In the genomic region with DNA sequence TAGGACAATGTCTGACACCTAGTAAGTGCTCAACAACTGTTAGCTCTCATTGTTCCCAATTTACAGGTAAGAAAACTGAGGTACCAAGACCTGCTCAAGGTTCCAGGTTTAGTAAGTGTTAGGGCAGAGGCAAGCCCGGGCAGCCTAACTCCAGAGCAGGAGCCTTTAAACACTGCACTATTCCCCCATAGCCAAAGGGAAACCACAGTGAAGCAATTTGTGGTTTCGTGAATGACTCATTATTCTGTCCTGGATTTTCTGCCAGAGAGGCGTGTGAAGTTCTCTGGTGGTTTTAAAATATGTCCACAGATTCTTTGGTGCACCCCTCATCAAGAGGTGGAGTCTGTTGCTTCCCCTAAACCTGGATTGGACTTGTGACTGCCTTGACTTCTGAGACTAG, we compare ENCODE assay signal across 8 cellular contexts. TPM values are rescaled to one million over a fixed set of nuclear protein-coding genes. Genes with fewer than 3 reads are reported as not detected.
DNase-seq lines count a peak whose midpoint lies in the region; ATAC-seq, FAIRE-seq and TF ChIP-seq lines count a peak whose summit lies in the region.

No MANE protein-coding gene starts in this region.

- H3K4me3 ChIP-seq in pancreas (no peak overlapping the region), kidney (ENCODE audit: low read length in 2 of 2) (no peak overlapping the region)

- H3K9me3 ChIP-seq in pancreas: no peaks in the 10 kb centered on the region
- peaks cover 0 to 5% of the 10 kb centered on the region in 2 donors for H3K9me3 ChIP-seq in kidney (ENCODE audit: control insufficient read depth in 1 of 2, low read length in 2 of 2)

- intact Hi-C loops in pancreas (cut with DNase I) (no loop called here), kidney (cut with DNase I) (no loop called here)

- no peak overlapping the region for H3K27ac ChIP-seq in pancreas
- no peak overlapping the region for H3K27ac ChIP-seq in kidney (ENCODE audit: low read depth in 2 of 2, low read length in 2 of 2)

- peaks cover 0 to 2% (median 0%) of the 10 kb centered on the region in 4 donors for H3K27me3 ChIP-seq in pancreas

- H3K36me3 ChIP-seq in pancreas (no peaks in the 10 kb centered on the region), kidney (ENCODE audit: control insufficient read depth in 1 of 2, insufficient read depth in 2 of 2, low read length in 2 of 2) (no peaks in the 10 kb centered on the region)

- ATAC-seq in HG02623 (IDR thresholded peaks at IDR 0.05; ENCODE audit: unreplicated experiment) (peak; percentile 71), pancreas (peak in 3 of 4 donors; percentile 35 to 75 (median 65))

- no peak overlapping the region for H3K9ac ChIP-seq in kidney (ENCODE audit: low read length in 2 of 2)

- TF ChIP-seq CTCF in pancreas (IDR thresholded peaks at IDR 0.05) (no peak), kidney (IDR thresholded peaks at IDR 0.05; ENCODE audit: borderline replicate concordance, extremely low read depth, insufficient read depth) (no peak)

- H3K4me1 ChIP-seq in pancreas (peaks cover 0 to 5% (median 0%) of the 10 kb centered on the region in 3 donors), kidney (ENCODE audit: control insufficient read depth in 1 of 2, insufficient read depth in 1 of 2, low read depth in 1 of 2, low read length in 2 of 2) (peaks cover 0 to 2% of the 10 kb centered on the region in 2 donors)

- DNase-seq in GM04503 (ENCODE audit: low read depth): peak; percentile 98
- peak; percentile 83 for DNase-seq in RKO (ENCODE audit: low spot score)
- peak; percentile 96 for DNase-seq in dedifferentiated amniotic fluid mesenchymal stem cell (ENCODE audit: extremely low spot score)
- DNase-seq in pancreas: no peak
- no peak for DNase-seq in HuH-7.5 (ENCODE audit: low spot score)
- DNase-seq in NCI-H1694 treated with DMSO at 0.1 percent for 48 hours (lab: John Stamatoyannopoulos, UW): no peak
- DNase-seq in kidney: no peak

- FAIRE-seq in pancreas (lab: Jason Lieb, UNC) (no peak), kidney (lab: Jason Lieb, UNC) (no peak)

- WGBS in pancreas, 2 donors: 64 to 75% methylated on average over 3 of the region's 3 CpGs

RNA-seq across cellular contexts. Expression of gene MCC, which starts 1.0 kb away (rescaled TPM):
- total RNA-seq in pancreas (1 to 10 TPM; 2.9 to 8.3 (median 4.5) TPM), kidney (20.6 TPM)
- polyA plus RNA-seq in pancreas (1 to 10 TPM; 1.3 to 2.6 TPM), kidney (ENCODE audit: insufficient read depth, low read depth, low replicate concordance) (2.4 TPM)

RNA-seq across cellular contexts. Expression of gene YTHDC2, which starts 24.2 kb away (rescaled TPM):
- 10 to 100 TPM in 3 of 6 donors, 1 to 10 TPM in 3; 7.2 to 13.7 (median 9.9) TPM for total RNA-seq in pancreas
- polyA plus RNA-seq in pancreas: 10 to 100 TPM in 1 of 2 donors, 1 to 10 TPM in 1; 5.7 to 10.5 TPM
- 31.6 TPM for total RNA-seq in kidney
- polyA plus RNA-seq in kidney (ENCODE audit: insufficient read depth, low read depth, low replicate concordance): 6.2 TPM

RNA-seq across cellular contexts. Expression of gene TSSK1B, which starts 54.5 kb away (rescaled TPM):
- total RNA-seq in pancreas: under 1 TPM in 3 of 6 donors, not detected in 3; 0.06 to 0.14 (median 0.09) TPM
- under 1 TPM in 1 of 2 donors, not detected in 1; 0.08 TPM for polyA plus RNA-seq in pancreas
- 0.13 TPM for total RNA-seq in kidney
- polyA plus RNA-seq in kidney (ENCODE audit: insufficient read depth, low read depth, low replicate concordance): not detected

Comparison
In these comparisons a context has a peak if more than half of its experiments do, and no peak if none do; other contexts are left out.
1. DNase-seq: peak in GM04503 (single experiment), RKO (single experiment) and dedifferentiated amniotic fluid mesenchymal stem cell (single experiment); none in pancreas (0 of 6), HuH-7.5 (single experiment), NCI-H1694 treated with DMSO at 0.1 percent for 48 hours (single experiment) and kidney (single experiment).